ENCODE assay signal across 8 cellular contexts in genomic region chr11:6481012-6481923, GRCh38. TPM values are rescaled to one million over a fixed set of nuclear protein-coding genes. Genes with fewer than 3 reads are reported as not detected.
DNase-seq lines count a peak whose midpoint lies in the region; ATAC-seq lines count a peak whose summit lies in the region.

TSS of gene ARFIP2 (minus strand) at chr11:6481331. CDS start at chr11:6480421, 910 bp downstream.
A gene with protein sequence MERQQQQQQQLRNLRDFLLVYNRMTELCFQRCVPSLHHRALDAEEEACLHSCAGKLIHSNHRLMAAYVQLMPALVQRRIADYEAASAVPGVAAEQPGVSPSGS (plus strand): TSS chr11:6481501. CDS start chr11:6481517, 16 bp downstream.

- intact Hi-C loops in dendritic cell treated with granulocyte-macrophage colony-stimulating factor and Interleukin-4, amounts not matched to agents 40 ng/mL and 50 ng/mL, for 4 days (cut with micrococcal nuclease), result loop anchor here (1.0 to 5.0 kb wide), 5 partner anchors 90 to 246 kb away; partner anchors contain the start of genes FHIP1B, ILK, MRPL17 and RRP8

- H3K27me3 Mint-ChIP-seq in dendritic cell treated with granulocyte-macrophage colony-stimulating factor and Interleukin-4, amounts not matched to agents 40 ng/mL and 50 ng/mL, for 4 days, result no peaks in the 10 kb centered on the region

- ATAC-seq in GM19372 (IDR thresholded peaks at IDR 0.05; ENCODE audit: low read depth, unreplicated experiment) (peak; percentile 99), HG03558 (IDR thresholded peaks at IDR 0.05; ENCODE audit: extremely low read depth, unreplicated experiment) (peak; percentile 99), left lobe of liver (peak; percentile 98)

- peak; percentile 70 to 99 (median 94) for DNase-seq in C1 segment of cervical spinal cord (lab: John Stamatoyannopoulos, UW)
- DNase-seq in NCI-H748 treated with DMSO at 0.1 percent for 48 hours (lab: John Stamatoyannopoulos, UW), result peak; percentile 91
- DNase-seq in activated CD4-positive, alpha-beta T cell treated with anti-CD3 and anti-CD28 coated beads, Interleukin-2, amount 50 U/mL, for 24 hours (ENCODE audit: low read depth in 1 of 2, low spot score in 1 of 2), result peak; percentile 88 to 95
- peak; percentile 99 for DNase-seq in left lobe of liver (ENCODE audit: low spot score)
- peak; percentile 95 for DNase-seq in stimulated activated CD4-positive, alpha-beta T cell treated with anti-CD3 and anti-CD28 coated beads, Interleukin-2, amount 100 ng/mL, for 4 hours (ENCODE audit: low read depth)

- no peaks in the 10 kb centered on the region for H3K9me3 Mint-ChIP-seq in dendritic cell treated with granulocyte-macrophage colony-stimulating factor and Interleukin-4, amounts not matched to agents 40 ng/mL and 50 ng/mL, for 4 days

- H3K4me3 Mint-ChIP-seq in dendritic cell treated with granulocyte-macrophage colony-stimulating factor and Interleukin-4, amounts not matched to agents 40 ng/mL and 50 ng/mL, for 4 days, result peak within 1 kb of the TSS; percentile 95

- peak within 1 kb of the TSS; percentile 96 for H3K27ac Mint-ChIP-seq in dendritic cell treated with granulocyte-macrophage colony-stimulating factor and Interleukin-4, amounts not matched to agents 40 ng/mL and 50 ng/mL, for 4 days

- H3K4me1 Mint-ChIP-seq in dendritic cell treated with granulocyte-macrophage colony-stimulating factor and Interleukin-4, amounts not matched to agents 40 ng/mL and 50 ng/mL, for 4 days (ENCODE audit: low read depth), result peaks cover 42% of the 10 kb centered on the region

- peaks cover 68% of the 10 kb centered on the region for H3K36me3 Mint-ChIP-seq in dendritic cell treated with granulocyte-macrophage colony-stimulating factor and Interleukin-4, amounts not matched to agents 40 ng/mL and 50 ng/mL, for 4 days (ENCODE audit: low read depth)

RNA-seq across cellular contexts. Expression of gene ARFIP2, which starts in this region (rescaled TPM):
- 19.0 TPM for total RNA-seq in left lobe of liver

RNA-seq across cellular contexts. Expression of the second gene that starts in this region (rescaled TPM):
- total RNA-seq in left lobe of liver, result 14.2 TPM

Comparison
In these comparisons a context has a peak if more than half of its experiments do, and no peak if none do; other contexts are left out.
1. Peak in every context shown above with its lines: DNase-seq and ATAC-seq.